Comparison of ENCODE assay signal across 1 cellular context in genomic region chr17:6639651-6640535, GRCh38.
TF ChIP-seq lines count a peak whose summit lies in the region.

No MANE protein-coding gene starts in this region.

TF ChIP-seq in SK-N-SH, 30 proteins besides CTCF, POLR2A, EP300 and RAD21 (continued from another document):
- TF ChIP-seq PBX3 (IDR thresholded peaks at IDR 0.05) (no peak), MXI1 (IDR thresholded peaks at IDR 0.05; ENCODE audit: low read depth, low read length) (no peak), GATA2 (CRISPR knock-in tag; IDR thresholded peaks at IDR 0.05) (no peak), SIN3A (IDR thresholded peaks at IDR 0.05; ENCODE audit: borderline replicate concordance, low read depth, low read length) (no peak)
- TF ChIP-seq, protein P1, sequence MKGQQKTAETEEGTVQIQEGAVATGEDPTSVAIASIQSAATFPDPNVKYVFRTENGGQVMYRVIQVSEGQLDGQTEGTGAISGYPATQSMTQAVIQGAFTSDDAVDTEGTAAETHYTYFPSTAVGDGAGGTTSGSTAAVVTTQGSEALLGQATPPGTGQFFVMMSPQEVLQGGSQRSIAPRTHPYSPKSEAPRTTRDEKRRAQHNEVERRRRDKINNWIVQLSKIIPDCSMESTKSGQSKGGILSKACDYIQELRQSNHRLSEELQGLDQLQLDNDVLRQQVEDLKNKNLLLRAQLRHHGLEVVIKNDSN (IDR thresholded peaks at IDR 0.05; ENCODE audit: borderline replicate concordance, low read depth) = no peak
